4 cellular contexts compared by ENCODE assay signal in genomic region chr16:22003195-22003594, GRCh38. TPM values are rescaled to one million over a fixed set of nuclear protein-coding genes. Genes with fewer than 3 reads are reported as not detected.
"Had no signal": no experiment of that assay in that cellular context is flagged by ENCODE, and none has a peak within 500 bp of the region (broad histone marks: within the 10 kb centered on the region; RNA-seq: fewer than 3 reads in every experiment).

No MANE protein-coding gene starts in this region.

- ATAC-seq: GM12878 had no signal

- H3K4me3 ChIP-seq: GM12878 had no signal

- DNase-seq: GDM1, GF-D8 had no signal

RNA-seq across cellular contexts. Expression of gene PDZD9, which starts 2.3 kb away (rescaled TPM):
- total RNA-seq: G401, GM12878 had no signal
